ENCODE assay signal across 1 cellular context in genomic region chr4:182144621-182145359, GRCh38.
TF ChIP-seq lines count a peak whose summit lies in the region.

No MANE protein-coding gene starts in this region.

TF ChIP-seq in H1, 55 proteins besides CTCF, POLR2A, EP300 and RAD21 (continued from another document):
- TF ChIP-seq, protein P1, sequence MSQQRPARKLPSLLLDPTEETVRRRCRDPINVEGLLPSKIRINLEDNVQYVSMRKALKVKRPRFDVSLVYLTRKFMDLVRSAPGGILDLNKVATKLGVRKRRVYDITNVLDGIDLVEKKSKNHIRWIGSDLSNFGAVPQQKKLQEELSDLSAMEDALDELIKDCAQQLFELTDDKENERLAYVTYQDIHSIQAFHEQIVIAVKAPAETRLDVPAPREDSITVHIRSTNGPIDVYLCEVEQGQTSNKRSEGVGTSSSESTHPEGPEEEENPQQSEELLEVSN (IDR thresholded peaks at IDR 0.05) = no peak
- no peak for TF ChIP-seq POU5F1 (IDR thresholded peaks at IDR 0.05; ENCODE audit: low read depth, low read length)
- TF ChIP-seq KDM4A (IDR thresholded peaks at IDR 0.05; ENCODE audit: low read depth, low read length, severe bottlenecking) = peak; percentile 93
- TF ChIP-seq, protein P2, sequence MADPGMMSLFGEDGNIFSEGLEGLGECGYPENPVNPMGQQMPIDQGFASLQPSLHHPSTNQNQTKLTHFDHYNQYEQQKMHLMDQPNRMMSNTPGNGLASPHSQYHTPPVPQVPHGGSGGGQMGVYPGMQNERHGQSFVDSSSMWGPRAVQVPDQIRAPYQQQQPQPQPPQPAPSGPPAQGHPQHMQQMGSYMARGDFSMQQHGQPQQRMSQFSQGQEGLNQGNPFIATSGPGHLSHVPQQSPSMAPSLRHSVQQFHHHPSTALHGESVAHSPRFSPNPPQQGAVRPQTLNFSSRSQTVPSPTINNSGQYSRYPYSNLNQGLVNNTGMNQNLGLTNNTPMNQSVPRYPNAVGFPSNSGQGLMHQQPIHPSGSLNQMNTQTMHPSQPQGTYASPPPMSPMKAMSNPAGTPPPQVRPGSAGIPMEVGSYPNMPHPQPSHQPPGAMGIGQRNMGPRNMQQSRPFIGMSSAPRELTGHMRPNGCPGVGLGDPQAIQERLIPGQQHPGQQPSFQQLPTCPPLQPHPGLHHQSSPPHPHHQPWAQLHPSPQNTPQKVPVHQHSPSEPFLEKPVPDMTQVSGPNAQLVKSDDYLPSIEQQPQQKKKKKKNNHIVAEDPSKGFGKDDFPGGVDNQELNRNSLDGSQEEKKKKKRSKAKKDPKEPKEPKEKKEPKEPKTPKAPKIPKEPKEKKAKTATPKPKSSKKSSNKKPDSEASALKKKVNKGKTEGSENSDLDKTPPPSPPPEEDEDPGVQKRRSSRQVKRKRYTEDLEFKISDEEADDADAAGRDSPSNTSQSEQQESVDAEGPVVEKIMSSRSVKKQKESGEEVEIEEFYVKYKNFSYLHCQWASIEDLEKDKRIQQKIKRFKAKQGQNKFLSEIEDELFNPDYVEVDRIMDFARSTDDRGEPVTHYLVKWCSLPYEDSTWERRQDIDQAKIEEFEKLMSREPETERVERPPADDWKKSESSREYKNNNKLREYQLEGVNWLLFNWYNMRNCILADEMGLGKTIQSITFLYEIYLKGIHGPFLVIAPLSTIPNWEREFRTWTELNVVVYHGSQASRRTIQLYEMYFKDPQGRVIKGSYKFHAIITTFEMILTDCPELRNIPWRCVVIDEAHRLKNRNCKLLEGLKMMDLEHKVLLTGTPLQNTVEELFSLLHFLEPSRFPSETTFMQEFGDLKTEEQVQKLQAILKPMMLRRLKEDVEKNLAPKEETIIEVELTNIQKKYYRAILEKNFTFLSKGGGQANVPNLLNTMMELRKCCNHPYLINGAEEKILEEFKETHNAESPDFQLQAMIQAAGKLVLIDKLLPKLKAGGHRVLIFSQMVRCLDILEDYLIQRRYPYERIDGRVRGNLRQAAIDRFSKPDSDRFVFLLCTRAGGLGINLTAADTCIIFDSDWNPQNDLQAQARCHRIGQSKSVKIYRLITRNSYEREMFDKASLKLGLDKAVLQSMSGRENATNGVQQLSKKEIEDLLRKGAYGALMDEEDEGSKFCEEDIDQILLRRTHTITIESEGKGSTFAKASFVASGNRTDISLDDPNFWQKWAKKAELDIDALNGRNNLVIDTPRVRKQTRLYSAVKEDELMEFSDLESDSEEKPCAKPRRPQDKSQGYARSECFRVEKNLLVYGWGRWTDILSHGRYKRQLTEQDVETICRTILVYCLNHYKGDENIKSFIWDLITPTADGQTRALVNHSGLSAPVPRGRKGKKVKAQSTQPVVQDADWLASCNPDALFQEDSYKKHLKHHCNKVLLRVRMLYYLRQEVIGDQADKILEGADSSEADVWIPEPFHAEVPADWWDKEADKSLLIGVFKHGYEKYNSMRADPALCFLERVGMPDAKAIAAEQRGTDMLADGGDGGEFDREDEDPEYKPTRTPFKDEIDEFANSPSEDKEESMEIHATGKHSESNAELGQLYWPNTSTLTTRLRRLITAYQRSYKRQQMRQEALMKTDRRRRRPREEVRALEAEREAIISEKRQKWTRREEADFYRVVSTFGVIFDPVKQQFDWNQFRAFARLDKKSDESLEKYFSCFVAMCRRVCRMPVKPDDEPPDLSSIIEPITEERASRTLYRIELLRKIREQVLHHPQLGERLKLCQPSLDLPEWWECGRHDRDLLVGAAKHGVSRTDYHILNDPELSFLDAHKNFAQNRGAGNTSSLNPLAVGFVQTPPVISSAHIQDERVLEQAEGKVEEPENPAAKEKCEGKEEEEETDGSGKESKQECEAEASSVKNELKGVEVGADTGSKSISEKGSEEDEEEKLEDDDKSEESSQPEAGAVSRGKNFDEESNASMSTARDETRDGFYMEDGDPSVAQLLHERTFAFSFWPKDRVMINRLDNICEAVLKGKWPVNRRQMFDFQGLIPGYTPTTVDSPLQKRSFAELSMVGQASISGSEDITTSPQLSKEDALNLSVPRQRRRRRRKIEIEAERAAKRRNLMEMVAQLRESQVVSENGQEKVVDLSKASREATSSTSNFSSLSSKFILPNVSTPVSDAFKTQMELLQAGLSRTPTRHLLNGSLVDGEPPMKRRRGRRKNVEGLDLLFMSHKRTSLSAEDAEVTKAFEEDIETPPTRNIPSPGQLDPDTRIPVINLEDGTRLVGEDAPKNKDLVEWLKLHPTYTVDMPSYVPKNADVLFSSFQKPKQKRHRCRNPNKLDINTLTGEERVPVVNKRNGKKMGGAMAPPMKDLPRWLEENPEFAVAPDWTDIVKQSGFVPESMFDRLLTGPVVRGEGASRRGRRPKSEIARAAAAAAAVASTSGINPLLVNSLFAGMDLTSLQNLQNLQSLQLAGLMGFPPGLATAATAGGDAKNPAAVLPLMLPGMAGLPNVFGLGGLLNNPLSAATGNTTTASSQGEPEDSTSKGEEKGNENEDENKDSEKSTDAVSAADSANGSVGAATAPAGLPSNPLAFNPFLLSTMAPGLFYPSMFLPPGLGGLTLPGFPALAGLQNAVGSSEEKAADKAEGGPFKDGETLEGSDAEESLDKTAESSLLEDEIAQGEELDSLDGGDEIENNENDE (IDR thresholded peaks at IDR 0.05; ENCODE audit: insufficient replicate concordance, low read length) = no peak
- peak; percentile 38; the same call in 1 of the 2 replicates for TF ChIP-seq YY1 (IDR thresholded peaks at IDR 0.05; ENCODE audit: low read depth, low read length)
- TF ChIP-seq RNF2 (IDR thresholded peaks at IDR 0.05; ENCODE audit: borderline replicate concordance, low read depth, low read length, missing control alignments, poor library complexity, severe bottlenecking) = no peak
- TF ChIP-seq NRF1 (IDR thresholded peaks at IDR 0.05; ENCODE audit: low read depth, low read length) = no peak
- 0 out of 2 replicates have a peak, but pooled peaks have one; percentile 28 for TF ChIP-seq PHF8 (conservative IDR thresholded peaks at IDR 0.05; ENCODE audit: low read depth, low read length)
- no peak for TF ChIP-seq CHD1 (IDR thresholded peaks at IDR 0.05; ENCODE audit: low read depth, low read length)
- no peak for TF ChIP-seq TEAD4 (IDR thresholded peaks at IDR 0.05; ENCODE audit: low read depth, low read length)
- no peak for TF ChIP-seq KDM1A (IDR thresholded peaks at IDR 0.05; ENCODE audit: borderline replicate concordance, low read length)
- TF ChIP-seq, protein P3, sequence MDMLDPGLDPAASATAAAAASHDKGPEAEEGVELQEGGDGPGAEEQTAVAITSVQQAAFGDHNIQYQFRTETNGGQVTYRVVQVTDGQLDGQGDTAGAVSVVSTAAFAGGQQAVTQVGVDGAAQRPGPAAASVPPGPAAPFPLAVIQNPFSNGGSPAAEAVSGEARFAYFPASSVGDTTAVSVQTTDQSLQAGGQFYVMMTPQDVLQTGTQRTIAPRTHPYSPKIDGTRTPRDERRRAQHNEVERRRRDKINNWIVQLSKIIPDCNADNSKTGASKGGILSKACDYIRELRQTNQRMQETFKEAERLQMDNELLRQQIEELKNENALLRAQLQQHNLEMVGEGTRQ (IDR thresholded peaks at IDR 0.05; ENCODE audit: low read length) = no peak
- no peak for TF ChIP-seq CREB1 (IDR thresholded peaks at IDR 0.05)
- peak; percentile 87 for TF ChIP-seq FOSL1 (IDR thresholded peaks at IDR 0.05; ENCODE audit: insufficient read depth, low read depth, low read length)
- TF ChIP-seq GTF2F1 (IDR thresholded peaks at IDR 0.05; ENCODE audit: borderline replicate concordance, low read depth, low read length) = no peak
- no peak for TF ChIP-seq CBX8 (IDR thresholded peaks at IDR 0.05; ENCODE audit: borderline replicate concordance, low read depth, low read length)
- TF ChIP-seq JUND (IDR thresholded peaks at IDR 0.05; ENCODE audit: low read length) = no peak
- no peak for TF ChIP-seq SIX5 (IDR thresholded peaks at IDR 0.05; ENCODE audit: low read depth, low read length)
- TF ChIP-seq ZNF274 (IDR thresholded peaks at IDR 0.05; ENCODE audit: borderline replicate concordance, extremely low read depth, low read length) = no peak
- TF ChIP-seq SP2 (IDR thresholded peaks at IDR 0.05; ENCODE audit: low read length) = no peak
- 0 out of 2 replicates have a peak, but pooled peaks have one; percentile 7 for TF ChIP-seq TAF1 (IDR thresholded peaks at IDR 0.05; ENCODE audit: low read depth, low read length)
- no peak for TF ChIP-seq BRCA1 (IDR thresholded peaks at IDR 0.05; ENCODE audit: low read depth, low read length)
- no peak for TF ChIP-seq CTBP2 (IDR thresholded peaks at IDR 0.05; ENCODE audit: borderline replicate concordance, insufficient read depth, insufficient read length, low read length)
- no peak for TF ChIP-seq POLR2AphosphoS5 (IDR thresholded peaks at IDR 0.05; ENCODE audit: low read depth, low read length)
- TF ChIP-seq RBBP5 (IDR thresholded peaks at IDR 0.05; ENCODE audit: borderline replicate concordance, low read depth, low read length) = peak; percentile 91; the same call in 1 of the 2 replicates
- peak; percentile 99 for TF ChIP-seq ASH2L (IDR thresholded peaks at IDR 0.05; ENCODE audit: low read length)
TF ChIP-seq in H1: peak in this region for 8.
